Comparison of ENCODE assay signal across 1 cellular context in genomic region chr7:41701068-41701467, GRCh38.
TF ChIP-seq lines count a peak whose summit lies in the region.

No MANE protein-coding gene starts in this region.

TF ChIP-seq in HepG2, 621 proteins besides CTCF, POLR2A, EP300 and RAD21 (continued from another document):
- TF ChIP-seq YY1 (IDR thresholded peaks at IDR 0.05; ENCODE audit: insufficient read depth, insufficient replicate concordance, low read depth, low read length) = no peak
- TF ChIP-seq MIXL1 (CRISPR knock-in tag; IDR thresholded peaks at IDR 0.05) = no peak
- TF ChIP-seq ZNF382 (CRISPR knock-in tag; IDR thresholded peaks at IDR 0.05; ENCODE audit: borderline replicate concordance) = no peak
- no peak for TF ChIP-seq ZMAT3 (CRISPR knock-in tag; conservative IDR thresholded peaks at IDR 0.05)
